ENCODE assay signal across 8 cellular contexts in the genomic region with DNA sequence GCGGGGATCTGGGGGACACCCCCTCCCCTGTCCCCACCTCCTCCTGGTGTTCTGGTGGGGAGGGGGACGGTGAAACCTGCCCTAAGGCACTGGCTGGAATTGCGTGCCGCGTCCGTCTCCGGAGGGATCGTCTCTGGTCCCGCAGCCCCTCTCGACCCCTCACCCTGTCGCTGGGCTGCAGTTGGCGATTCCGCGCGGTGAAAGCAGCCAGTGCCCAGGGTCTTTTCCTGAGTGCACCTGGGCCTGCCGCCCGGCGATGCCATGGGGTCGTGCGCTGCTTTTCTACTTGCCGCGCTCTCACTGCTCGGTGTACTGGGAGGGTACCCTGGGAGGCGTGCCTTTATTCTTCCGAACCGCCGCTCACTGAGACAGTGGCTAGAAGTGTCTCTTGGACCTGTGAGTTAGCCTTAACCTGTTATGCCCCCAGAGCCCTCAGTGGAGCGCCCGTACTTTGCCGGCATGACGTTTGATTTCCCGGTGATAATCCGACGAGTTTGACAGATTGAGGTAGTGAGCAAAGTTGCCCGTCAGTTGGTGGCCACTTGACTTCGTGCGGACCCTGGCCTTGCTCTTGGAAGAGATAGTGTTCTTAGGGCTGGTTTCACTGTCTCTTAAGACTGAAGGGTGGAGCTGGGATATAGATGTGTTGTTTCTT. TPM values are rescaled to one million over a fixed set of nuclear protein-coding genes. Genes with fewer than 3 reads are reported as not detected.
DNase-seq lines count a peak whose midpoint lies in the region; ATAC-seq and TF ChIP-seq lines count a peak whose summit lies in the region.

No MANE protein-coding gene starts in this region.

- peaks cover 23% of the 10 kb centered on the region for H3K4me1 Mint-ChIP-seq in nephron

- H3K27ac Mint-ChIP-seq in nephron = peak overlapping the region; percentile 86 to 98 (median 96)

- intact Hi-C loops in dorsolateral prefrontal cortex (cut with DNase I) = loop anchor here (2.0 to 5.0 kb wide), 4 partner anchors 89 to 113 kb away; no protein-coding TSS in a partner anchor

- peak overlapping the region; percentile 87; the same call in 1 of the 2 replicates for H2AFZ ChIP-seq in MM.1S (ENCODE audit: low read length)

- peak overlapping the region; percentile 74 for H3K4me2 ChIP-seq in MM.1S (ENCODE audit: low read depth, low read length)

- no peaks in the 10 kb centered on the region; the same call in 1 of the 2 replicates for H3K27me3 ChIP-seq in MM.1S (replicated peaks; ENCODE audit: insufficient read depth, low read length)
- no peaks in the 10 kb centered on the region for H3K27me3 ChIP-seq in dorsolateral prefrontal cortex

- no peaks in the 10 kb centered on the region for H4K20me1 ChIP-seq in MM.1S (ENCODE audit: insufficient read depth, low read length)

- no peaks in the 10 kb centered on the region for H3F3A ChIP-seq in MM.1S (ENCODE audit: insufficient read depth, low read length)

- peak; percentile 49 for DNase-seq in D341Med (ENCODE audit: low spot score)
- no peak for DNase-seq in MM.1S
- DNase-seq in dorsolateral prefrontal cortex = no peak
- DNase-seq in NCI-H1436 (lab: John Stamatoyannopoulos, UW) = no peak
- no peak for DNase-seq in nucleus accumbens (lab: John Stamatoyannopoulos, UW)

- ATAC-seq in HG02763 (IDR thresholded peaks at IDR 0.05; ENCODE audit: unreplicated experiment) (no peak), HG03457 (IDR thresholded peaks at IDR 0.05; ENCODE audit: unreplicated experiment) (no peak)

- H3K9ac ChIP-seq in MM.1S (ENCODE audit: low read length) = peak overlapping the region; percentile 96

- H3K9me2 ChIP-seq in MM.1S (replicated peaks; ENCODE audit: insufficient read depth, low read length) = no peaks in the 10 kb centered on the region

- H3K36me3 ChIP-seq in MM.1S (replicated peaks; ENCODE audit: insufficient read depth, low read length) = no peaks in the 10 kb centered on the region; the same call in 1 of the 2 replicates

- H3K4me3 Mint-ChIP-seq in nephron = peak overlapping the region; percentile 96 to 99 (median 99)

- peak overlapping the region; percentile 85 for H3K4me3 ChIP-seq in MM.1S (ENCODE audit: low read length)
- peak overlapping the region; percentile 74 to 100 (median 97) for H3K4me3 ChIP-seq in dorsolateral prefrontal cortex

- H3K9me3 Mint-ChIP-seq in nephron = peaks cover 4% of the 10 kb centered on the region

- H3K27ac ChIP-seq in MM.1S (ENCODE audit: low read length) (no peak overlapping the region), dorsolateral prefrontal cortex (peak overlapping the region in 42 of 59 donors; percentile 86 to 100 (median 98))

- H3K4me1 ChIP-seq in MM.1S (ENCODE audit: low read length) = no peaks in the 10 kb centered on the region; the same call in 1 of the 2 replicates

- peaks cover 28% of the 10 kb centered on the region for H3K36me3 Mint-ChIP-seq in nephron (ENCODE audit: low read depth)

- H3K9me3 ChIP-seq in MM.1S (replicated peaks; ENCODE audit: insufficient read depth, low read length) = no peaks in the 10 kb centered on the region

- H3K79me2 ChIP-seq in MM.1S (ENCODE audit: low read length) = peaks cover 28% of the 10 kb centered on the region

- H3K27me3 Mint-ChIP-seq in nephron (ENCODE audit: low read depth) = peaks cover 4% of the 10 kb centered on the region

- TF ChIP-seq CTCF in MM.1S (IDR thresholded peaks at IDR 0.05; ENCODE audit: low read length) = no peak
- no peak for TF ChIP-seq CTCF in dorsolateral prefrontal cortex (IDR thresholded peaks at IDR 0.05 in 54 of 56, conservative IDR thresholded peaks at IDR 0.05 in 2 of 56; ENCODE audit: low read depth in 1 of 56, partially characterized antibody in 56 of 56)
- TF ChIP-seq CTCF in nephron (IDR thresholded peaks at IDR 0.05; ENCODE audit: unreplicated experiment in 3 of 3) = no peak

RNA-seq across cellular contexts. Expression of gene SFSWAP, which starts 0.8 kb away (rescaled TPM):
- total RNA-seq in dorsolateral prefrontal cortex = 100 to 1,000 TPM in 4 of 120 experiments, 10 to 100 TPM in 116; 42.1 to 121 (median 68.6) TPM
